ENCODE assay signal across 11 cellular contexts in genomic region chr1:200895801-200896570, GRCh38. TPM values are rescaled to one million over a fixed set of nuclear protein-coding genes. Genes with fewer than 3 reads are reported as not detected.
A peak's percentile ranks its signal among the peaks of the same experiment; 100 is the strongest.
DNase-seq lines count a peak whose midpoint lies in the region; ATAC-seq and TF ChIP-seq lines count a peak whose summit lies in the region.
"Had no signal": no experiment of that assay in that cellular context is flagged by ENCODE, and none has a peak within 500 bp of the region (broad histone marks: within the 10 kb centered on the region; RNA-seq: fewer than 3 reads in every experiment).

No MANE protein-coding gene starts in this region.

- H3K4me1 ChIP-seq in mucosa of descending colon (ENCODE audit: low read depth), result peaks cover 43% of the 10 kb centered on the region

- no peaks in the 10 kb centered on the region for H3K9me3 ChIP-seq in mucosa of descending colon
- H3K9me3 ChIP-seq: uterus had no signal

- no peaks in the 10 kb centered on the region for H3K36me3 ChIP-seq in mucosa of descending colon (ENCODE audit: low read depth)
- H3K36me3 ChIP-seq: uterus had no signal

- H3K36me3 Mint-ChIP-seq in activated naive CD8-positive, alpha-beta T cell treated with anti-CD3 and anti-CD28 coated beads for 36 hours, result no peaks in the 10 kb centered on the region

- no peak overlapping the region for H3K27ac Mint-ChIP-seq in activated naive CD8-positive, alpha-beta T cell treated with anti-CD3 and anti-CD28 coated beads for 36 hours

- H3K4me3 Mint-ChIP-seq in activated naive CD8-positive, alpha-beta T cell treated with anti-CD3 and anti-CD28 coated beads for 36 hours, result no peak overlapping the region

- H3K4me1 Mint-ChIP-seq in activated naive CD8-positive, alpha-beta T cell treated with anti-CD3 and anti-CD28 coated beads for 36 hours, result peaks cover 12% of the 10 kb centered on the region

- H3K9me3 Mint-ChIP-seq in activated naive CD8-positive, alpha-beta T cell treated with anti-CD3 and anti-CD28 coated beads for 36 hours, result no peaks in the 10 kb centered on the region

- intact Hi-C loops in mucosa of descending colon (cut with DNase I, micrococcal nuclease) (no loop called here), head of caudate nucleus (cut with DNase I) (no loop called here)

- TF ChIP-seq CTCF in mucosa of descending colon (IDR thresholded peaks at IDR 0.05), result no peak

- H3K4me3 ChIP-seq in mucosa of descending colon, result peak overlapping the region; percentile 40
- H3K4me3 ChIP-seq: uterus had no signal

- peaks cover 38% of the 10 kb centered on the region for H3K27me3 Mint-ChIP-seq in activated naive CD8-positive, alpha-beta T cell treated with anti-CD3 and anti-CD28 coated beads for 36 hours

- DNase-seq in SW480 (ENCODE audit: low spot score) (peak; percentile 53), mucosa of descending colon (peak in 1 of 3 donors; percentile 62), NCI-H1092 treated with DMSO at 0.1 percent for 48 hours (lab: John Stamatoyannopoulos, UW) (no peak), head of caudate nucleus (no peak), A172 (ENCODE audit: low spot score) (no peak)
- DNase-seq in activated naive CD8-positive, alpha-beta T cell treated with anti-CD3 and anti-CD28 coated beads for 36 hours, result no peak
- DNase-seq: anterior cingulate cortex, NCI-H2029, uterus had no signal

- ATAC-seq in GM18508 (IDR thresholded peaks at IDR 0.05; ENCODE audit: insufficient read depth, unreplicated experiment), result peak; percentile 59
- ATAC-seq in HG02981 (IDR thresholded peaks at IDR 0.05; ENCODE audit: unreplicated experiment), result peak; percentile 48
- ATAC-seq in mucosa of descending colon, result peak; percentile 0

RNA-seq across cellular contexts. Expression of gene INAVA, which starts 1.3 kb away (rescaled TPM):
- total RNA-seq in mucosa of descending colon, result 100 to 1,000 TPM in 2 of 3 donors, 10 to 100 TPM in 1; 82.0 to 238 (median 171) TPM
- under 1 TPM in 1 of 2 experiments, not detected in 1; 0.04 TPM for total RNA-seq in activated naive CD8-positive, alpha-beta T cell treated with anti-CD3 and anti-CD28 coated beads for 36 hours
- 4.6 and 10.9 TPM in 2 replicates for total RNA-seq in A172 (2014; rRNA removed; shearing (Covaris generic))

RNA-seq across cellular contexts. Expression of gene GPR25, which starts 23.2 kb away (rescaled TPM):
- total RNA-seq in mucosa of descending colon, result not detected
- not detected for total RNA-seq in activated naive CD8-positive, alpha-beta T cell treated with anti-CD3 and anti-CD28 coated beads for 36 hours
- not detected in 2 replicates for total RNA-seq in A172 (2014; rRNA removed; shearing (Covaris generic))

Comparison
In these comparisons a context has a peak if more than half of its experiments do, and no peak if none do; other contexts are left out.
1. ATAC-seq: peak in every context shown above with its lines; median percentile 59 in GM18508; 48 in HG02981; 0 in mucosa of descending colon.